ENCODE assay signal across 1 cellular context in genomic region chr17:79777166-79777843, GRCh38.
A peak's percentile ranks its signal among the peaks of the same experiment; 100 is the strongest.
TF ChIP-seq lines count a peak whose summit lies in the region.

No MANE protein-coding gene starts in this region.

TF ChIP-seq in HepG2, 621 proteins besides CTCF, POLR2A, EP300 and RAD21 (continued from another document and continues in another):
- TF ChIP-seq NFAT5 (CRISPR knock-in tag; IDR thresholded peaks at IDR 0.05) (no peak), GZF1 (CRISPR knock-in tag; IDR thresholded peaks at IDR 0.05) (no peak), ZNF160 (CRISPR knock-in tag; IDR thresholded peaks at IDR 0.05) (0 out of 2 replicates have a peak, but pooled peaks have one; percentile 37), DMAP1 (CRISPR knock-in tag; IDR thresholded peaks at IDR 0.05) (no peak; the same call in 1 of the 2 replicates), FUBP1 (CRISPR knock-in tag; IDR thresholded peaks at IDR 0.05; ENCODE audit: borderline replicate concordance) (no peak), ZNF670 (CRISPR knock-in tag; IDR thresholded peaks at IDR 0.05; ENCODE audit: borderline replicate concordance) (peak; percentile 51; the same call in 1 of the 2 replicates), ZNF33A (CRISPR knock-in tag; IDR thresholded peaks at IDR 0.05; ENCODE audit: borderline replicate concordance) (no peak), ZNF224 (CRISPR knock-in tag; IDR thresholded peaks at IDR 0.05) (no peak), NFRKB (IDR thresholded peaks at IDR 0.05) (no peak), ZFY (CRISPR knock-in tag; IDR thresholded peaks at IDR 0.05) (peak; percentile 35; the same call in 1 of the 2 replicates), TFDP1 (CRISPR knock-in tag; IDR thresholded peaks at IDR 0.05; ENCODE audit: borderline replicate concordance) (peak; percentile 70; the same call in 1 of the 2 replicates), ZNF672 (CRISPR knock-in tag; IDR thresholded peaks at IDR 0.05) (no peak), HES4 (CRISPR knock-in tag; IDR thresholded peaks at IDR 0.05; ENCODE audit: borderline replicate concordance) (no peak), KLF6 (CRISPR knock-in tag; IDR thresholded peaks at IDR 0.05) (no peak), ZNF136 (CRISPR knock-in tag; IDR thresholded peaks at IDR 0.05; ENCODE audit: low read depth) (no peak), EZH2 (conservative IDR thresholded peaks at IDR 0.05; ENCODE audit: low read depth, low read length) (no peak), HDAC6 (IDR thresholded peaks at IDR 0.05; ENCODE audit: low read depth, low read length) (no peak), ZBTB7B (CRISPR knock-in tag; IDR thresholded peaks at IDR 0.05) (peak; percentile 58), PBX2 (CRISPR knock-in tag; IDR thresholded peaks at IDR 0.05) (no peak), THAP9 (CRISPR knock-in tag; IDR thresholded peaks at IDR 0.05; ENCODE audit: borderline replicate concordance) (no peak), GABPB1 (CRISPR knock-in tag; IDR thresholded peaks at IDR 0.05) (peak; percentile 66; the same call in 1 of the 2 replicates), MBNL3 (CRISPR knock-in tag; conservative IDR thresholded peaks at IDR 0.05) (no peak), ZNF282 (IDR thresholded peaks at IDR 0.05; ENCODE audit: partially characterized antibody) (no peak), REST (IDR thresholded peaks at IDR 0.05; ENCODE audit: borderline replicate concordance in 1 of 2, low read depth in 1 of 2, low read length in 2 of 2) (no peak; a peak in 1 of 4 replicates), KIAA2018 (CRISPR knock-in tag; IDR thresholded peaks at IDR 0.05; ENCODE audit: borderline replicate concordance) (no peak), KMT2A (CRISPR knock-in tag; IDR thresholded peaks at IDR 0.05) (no peak), CSRNP2 (CRISPR knock-in tag; conservative IDR thresholded peaks at IDR 0.05; ENCODE audit: low read depth) (no peak)
